26 cellular contexts compared by ENCODE assay signal in genomic region chr9:136003356-136004218, GRCh38. TPM values are rescaled to one million over a fixed set of nuclear protein-coding genes. Genes with fewer than 3 reads are reported as not detected.
DNase-seq lines count a peak whose midpoint lies in the region; ATAC-seq and TF ChIP-seq lines count a peak whose summit lies in the region.
"Had no signal": no experiment of that assay in that cellular context is flagged by ENCODE, and none has a peak within 500 bp of the region (broad histone marks: within the 10 kb centered on the region; RNA-seq: fewer than 3 reads in every experiment).

No MANE protein-coding gene starts in this region.

- no peak overlapping the region for H3K27ac Mint-ChIP-seq in stimulated activated naive CD8-positive, alpha-beta T cell treated with anti-CD3 and anti-CD28 coated beads, Interleukin-15, amount 100 ng/mL, for 72 hours
- H3K27ac Mint-ChIP-seq: activated CD4-positive, alpha-beta T cell treated with anti-CD3 and anti-CD28 coated beads, Interleukin-2, amount 10 ng/mL, durations not matched to agents 24 days and 14 days; B cell; memory B cell had no signal

- TF ChIP-seq POLR2A in thyroid gland (IDR thresholded peaks at IDR 0.05) = no peak

- ATAC-seq in stimulated activated naive CD8-positive, alpha-beta T cell treated with anti-CD3 and anti-CD28 coated beads, Interleukin-15, amount 100 ng/mL, for 72 hours = peak; percentile 17
- no peak for ATAC-seq in stimulated activated naive CD8-positive, alpha-beta T cell treated with anti-CD3 and anti-CD28 coated beads, Interleukin-15, Interleukin-2, amounts not matched to agents 100 U/mL and 50 U/mL, for 24 hours
- peak; percentile 8 to 27 for ATAC-seq in lower lobe of right lung
- ATAC-seq: activated T-cell treated with anti-CD3 and anti-CD28 coated beads, Interleukin-2, amount 50 U/mL, for 4 hours had no signal

- H3K36me3 ChIP-seq in lower lobe of right lung (no peaks in the 10 kb centered on the region), thyroid gland (no peaks in the 10 kb centered on the region)

- H3K9me3 Mint-ChIP-seq in stimulated activated naive CD8-positive, alpha-beta T cell treated with anti-CD3 and anti-CD28 coated beads, Interleukin-15, amount 100 ng/mL, for 72 hours = no peaks in the 10 kb centered on the region
- H3K9me3 Mint-ChIP-seq: activated CD4-positive, alpha-beta T cell treated with anti-CD3 and anti-CD28 coated beads, Interleukin-2, amount 10 ng/mL, durations not matched to agents 24 days and 14 days; activated T-cell treated with anti-CD3 and anti-CD28 coated beads, Interleukin-2, amount 50 U/mL, for 4 hours; memory B cell; naive B cell had no signal

- H3K27me3 Mint-ChIP-seq in stimulated activated naive CD8-positive, alpha-beta T cell treated with anti-CD3 and anti-CD28 coated beads, Interleukin-15, amount 100 ng/mL, for 72 hours = no peaks in the 10 kb centered on the region
- H3K27me3 Mint-ChIP-seq: activated CD4-positive, alpha-beta T cell treated with anti-CD3 and anti-CD28 coated beads, Interleukin-2, amount 10 ng/mL, durations not matched to agents 24 days and 14 days; B cell had no signal

- no peak for TF ChIP-seq CTCF in coronary artery (IDR thresholded peaks at IDR 0.05)
- TF ChIP-seq CTCF in lower lobe of right lung (IDR thresholded peaks at IDR 0.05) = no peak
- no peak for TF ChIP-seq CTCF in thyroid gland (IDR thresholded peaks at IDR 0.05)

- H3K4me1 ChIP-seq in lower lobe of right lung = peaks cover 19% of the 10 kb centered on the region
- H3K4me1 ChIP-seq in thyroid gland = peaks cover 0 to 15% of the 10 kb centered on the region in 2 donors

- DNase-seq in stimulated activated naive CD8-positive, alpha-beta T cell treated with anti-CD3 and anti-CD28 coated beads, Interleukin-15, amount 100 ng/mL, for 72 hours = no peak
- no peak for DNase-seq in stimulated activated naive CD8-positive, alpha-beta T cell treated with anti-CD3 and anti-CD28 coated beads, Interleukin-15, Interleukin-2, amounts not matched to agents 100 U/mL and 50 U/mL, for 24 hours
- DNase-seq in coronary artery (ENCODE audit: low spot score) (no peak), lower lobe of right lung (no peak), thyroid gland (no peak), NCI-H1105 (lab: John Stamatoyannopoulos, UW) (no peak), NCI-H1048 (lab: John Stamatoyannopoulos, UW) (no peak), NOMO-1 treated with dmso at 0.1 percent for 144 hours (lab: John Stamatoyannopoulos, UW; ENCODE audit: unreplicated experiment) (no peak)
- DNase-seq: activated CD4-positive, alpha-beta T cell treated with anti-CD3 and anti-CD28 coated beads, Interleukin-2, amount 10 ng/mL, durations not matched to agents 24 days and 14 days; activated gamma-delta T cell treated with Interleukin-2 at 50 U/mL for 16 hours; activated T-cell treated with anti-CD3 and anti-CD28 coated beads, Interleukin-2, amount 50 U/mL, for 4 hours; amniotic stem cell; COR-L47; effector CD4-positive, alpha-beta T cell; glutamatergic neuron; naive B cell; NCI-H1694 treated with DMSO at 0.1 percent for 48 hours; NCI-H524 treated with DMSO at 0.1 percent for 48 hours; occipital lobe; SIG-M5; SW 1271; T1000 had no signal

- no peak overlapping the region for H3K4me3 Mint-ChIP-seq in stimulated activated naive CD8-positive, alpha-beta T cell treated with anti-CD3 and anti-CD28 coated beads, Interleukin-15, amount 100 ng/mL, for 72 hours
- H3K4me3 Mint-ChIP-seq: activated CD4-positive, alpha-beta T cell treated with anti-CD3 and anti-CD28 coated beads, Interleukin-2, amount 10 ng/mL, durations not matched to agents 24 days and 14 days; activated T-cell treated with anti-CD3 and anti-CD28 coated beads, Interleukin-2, amount 50 U/mL, for 4 hours; B cell; memory B cell; naive B cell had no signal

- H3K27ac ChIP-seq in coronary artery = peak overlapping the region in 1 of 2 donors; percentile 22
- H3K27ac ChIP-seq in lower lobe of right lung = no peak overlapping the region
- H3K27ac ChIP-seq in thyroid gland = no peak overlapping the region

- 30 to 37% methylated on average over 2 of the region's 17 CpGs for WGBS in thyroid gland, 2 donors

- H3K4me3 ChIP-seq in coronary artery = peak overlapping the region; percentile 17
- H3K4me3 ChIP-seq in lower lobe of right lung = no peak overlapping the region
- H3K4me3 ChIP-seq in thyroid gland (replicated peaks in 1 of 3) = no peak overlapping the region
- H3K4me3 ChIP-seq: skin epidermis, tibial nerve had no signal

- intact Hi-C loops in lower lobe of right lung (cut with DNase I) = no loop called here
- intact Hi-C loops in thyroid gland (cut with DNase I) = no loop called here

- H3K9me3 ChIP-seq in lower lobe of right lung (no peaks in the 10 kb centered on the region), thyroid gland (no peaks in the 10 kb centered on the region)
- H3K9me3 ChIP-seq: tibial nerve had no signal

- no peaks in the 10 kb centered on the region for H3K27me3 ChIP-seq in lower lobe of right lung (ENCODE audit: low read depth)
- H3K27me3 ChIP-seq in thyroid gland = no peaks in the 10 kb centered on the region
- H3K27me3 ChIP-seq: tibial nerve had no signal

- H3K4me1 Mint-ChIP-seq in stimulated activated naive CD8-positive, alpha-beta T cell treated with anti-CD3 and anti-CD28 coated beads, Interleukin-15, amount 100 ng/mL, for 72 hours = no peaks in the 10 kb centered on the region
- H3K4me1 Mint-ChIP-seq: activated CD4-positive, alpha-beta T cell treated with anti-CD3 and anti-CD28 coated beads, Interleukin-2, amount 10 ng/mL, durations not matched to agents 24 days and 14 days had no signal

RNA-seq across cellular contexts. Expression of gene UBAC1, which starts 42.4 kb away (rescaled TPM):
- total RNA-seq in lower lobe of right lung (40.3 TPM), thyroid gland (10 to 100 TPM; 37.9 to 56.2 (median 44.2) TPM)
